22 cellular contexts compared by ENCODE assay signal in genomic region chr9:969310-969692, GRCh38. TPM values are rescaled to one million over a fixed set of nuclear protein-coding genes. Genes with fewer than 3 reads are reported as not detected.
A peak's percentile ranks its signal among the peaks of the same experiment; 100 is the strongest.
DNase-seq lines count a peak whose midpoint lies in the region; ATAC-seq and TF ChIP-seq lines count a peak whose summit lies in the region.
"Had no signal": no experiment of that assay in that cellular context is flagged by ENCODE, and none has a peak within 500 bp of the region (broad histone marks: within the 10 kb centered on the region; RNA-seq: fewer than 3 reads in every experiment).

No MANE protein-coding gene starts in this region.

- H3K4me3 ChIP-seq in GM23338 (peak overlapping the region; percentile 70), HUES64 (ENCODE audit: low read length) (peak overlapping the region; percentile 32; the same call in 1 of the 2 replicates), neural cell (ENCODE audit: low read length) (peak overlapping the region; percentile 12), right cardiac atrium (ENCODE audit: low read length) (no peak overlapping the region)

- H3K4me1 ChIP-seq in GM23338 (ENCODE audit: insufficient read depth) (peaks cover 25% of the 10 kb centered on the region), HUES64 (ENCODE audit: insufficient read depth, low read length) (peaks cover 47% of the 10 kb centered on the region), right cardiac atrium (ENCODE audit: control insufficient read depth, insufficient read depth, low read length) (peaks cover 3% of the 10 kb centered on the region)

- H3F3A ChIP-seq in GM23338 (replicated peaks; ENCODE audit: low read depth) (peaks cover 16% of the 10 kb centered on the region), neural cell (ENCODE audit: insufficient read depth, low read length, poor library complexity, severe bottlenecking) (no peaks in the 10 kb centered on the region)

- H3K27me3 ChIP-seq in GM23338 (ENCODE audit: insufficient read depth) (peaks cover 97% of the 10 kb centered on the region), HUES64 (ENCODE audit: insufficient read depth, low read length) (peaks cover 100% of the 10 kb centered on the region), neural cell (ENCODE audit: insufficient read depth, low read depth, low read length) (peaks cover 98% of the 10 kb centered on the region), right cardiac atrium (ENCODE audit: control insufficient read depth, insufficient read depth) (no peaks in the 10 kb centered on the region)

- H3K9me2 ChIP-seq in GM23338 (ENCODE audit: insufficient read depth) = no peaks in the 10 kb centered on the region
- no peaks in the 10 kb centered on the region for H3K9me2 ChIP-seq in neural cell (ENCODE audit: insufficient read depth, low read length)

- H3K4me2 ChIP-seq in GM23338 (peak overlapping the region; percentile 91), neural cell (ENCODE audit: low read length) (no peak overlapping the region)

- no peaks in the 10 kb centered on the region; the same call in 2 of the 3 replicates for H3K36me3 Mint-ChIP-seq in GM23338 (ENCODE audit: low read depth)
- no peaks in the 10 kb centered on the region for H3K36me3 Mint-ChIP-seq in endothelial cell (ENCODE audit: low read depth, unreplicated experiment)
- H3K36me3 Mint-ChIP-seq: CD8-positive, alpha-beta T cell had no signal

- 7% methylated on average over 24 of the region's 24 CpGs for WGBS in HUES64
- 9% methylated on average over 24 of the region's 24 CpGs for WGBS in right cardiac atrium

- H3K27ac Mint-ChIP-seq in GM23338 = no peak overlapping the region
- H3K27ac Mint-ChIP-seq in endothelial cell (ENCODE audit: unreplicated experiment) = no peak overlapping the region
- H3K27ac Mint-ChIP-seq: CD8-positive, alpha-beta T cell; T-helper 17 cell had no signal

- H3K9me3 ChIP-seq in HUES64 (ENCODE audit: insufficient read depth, low read depth, low read length) = no peaks in the 10 kb centered on the region
- no peaks in the 10 kb centered on the region for H3K9me3 ChIP-seq in neural cell (ENCODE audit: low read length)
- H3K9me3 ChIP-seq in right cardiac atrium (ENCODE audit: control insufficient read depth, low read length) = no peaks in the 10 kb centered on the region

- H3K4me1 Mint-ChIP-seq in GM23338 (peaks cover 44% of the 10 kb centered on the region), endothelial cell (ENCODE audit: unreplicated experiment) (peaks cover 19% of the 10 kb centered on the region)

- H3K9me3 Mint-ChIP-seq in GM23338 = peaks cover 4% of the 10 kb centered on the region; the same call in 1 of the 3 replicates
- H3K9me3 Mint-ChIP-seq in endothelial cell (ENCODE audit: unreplicated experiment) = no peaks in the 10 kb centered on the region
- H3K9me3 Mint-ChIP-seq: CD8-positive, alpha-beta T cell had no signal

- H3K9ac ChIP-seq in HUES64 (ENCODE audit: low read depth, low read length) (no peak overlapping the region), neural cell (ENCODE audit: low read length) (no peak overlapping the region)

- TF ChIP-seq CTCF in GM23338 (conservative IDR thresholded peaks at IDR 0.05; ENCODE audit: low read depth in 2 of 2) = no peak
- no peak for TF ChIP-seq CTCF in endothelial cell (IDR thresholded peaks at IDR 0.05; ENCODE audit: unreplicated experiment)
- no peak for TF ChIP-seq CTCF in neural cell (IDR thresholded peaks at IDR 0.05; ENCODE audit: poor library complexity, severe bottlenecking)

- DNase-seq in GM23338 (ENCODE audit: low spot score) = peak; percentile 26
- DNase-seq in endothelial cell (ENCODE audit: low spot score) = peak; percentile 23
- no peak for DNase-seq in activated CD4-positive, CD25-positive, alpha-beta regulatory T cell (lab: John Stamatoyannopoulos, UW)
- DNase-seq in UCSD-AML1 (lab: John Stamatoyannopoulos, UW; ENCODE audit: unreplicated experiment) = no peak
- DNase-seq in right cardiac atrium = no peak
- DNase-seq: activated CD8-positive, alpha-beta memory T cell treated with anti-CD3 and anti-CD28 coated beads, Interleukin-2, amount 50 U/mL, for 4 hours; activated effector memory CD4-positive, alpha-beta T cell treated with Interleukin-2 at 50 U/mL for 16 hours; CD8-positive, alpha-beta T cell; DMS79; foreskin melanocyte; left colon; NCI-H1105 treated with DMSO at 0.1 percent for 48 hours; NCI-H524; Right ventricle myocardium superior; stimulated activated CD4-positive, alpha-beta T cell treated with anti-CD3 and anti-CD28 coated beads, Interleukin-12 subunit alpha, Interleukin-12 subunit beta, amount 100 ng/mL, for 4 hours; T-helper 17 cell had no signal

- no peak for TF ChIP-seq RAD21 in neural cell (conservative IDR thresholded peaks at IDR 0.05)

- H3K79me2 ChIP-seq in GM23338 (replicated peaks; ENCODE audit: insufficient read depth) (no peaks in the 10 kb centered on the region), neural cell (replicated peaks; ENCODE audit: insufficient read depth, low read length) (no peaks in the 10 kb centered on the region)

- H2AFZ ChIP-seq in GM23338 (0 out of 2 replicates have a peak overlapping the region, but pooled peaks have one; percentile 20), neural cell (ENCODE audit: low read depth, low read length) (no peak overlapping the region)

- H3K27me3 Mint-ChIP-seq in GM23338 (ENCODE audit: insufficient read depth, low read depth, poor library complexity) (peaks cover 83% of the 10 kb centered on the region), endothelial cell (ENCODE audit: unreplicated experiment) (peaks cover 27% of the 10 kb centered on the region)

- H3K36me3 ChIP-seq in GM23338 (ENCODE audit: insufficient read depth) (no peaks in the 10 kb centered on the region), HUES64 (ENCODE audit: insufficient read depth, low read length) (no peaks in the 10 kb centered on the region), neural cell (ENCODE audit: insufficient read depth, low read length) (no peaks in the 10 kb centered on the region)

- H3K27ac ChIP-seq in GM23338 (ENCODE audit: low read depth) = no peak overlapping the region
- no peak overlapping the region for H3K27ac ChIP-seq in HUES64 (ENCODE audit: low read depth, low read length)
- no peak overlapping the region for H3K27ac ChIP-seq in neural cell (ENCODE audit: low read length)
- no peak overlapping the region for H3K27ac ChIP-seq in right cardiac atrium (ENCODE audit: low read length)

- H4K20me1 ChIP-seq in GM23338 (replicated peaks; ENCODE audit: insufficient read depth) (peaks cover 15% of the 10 kb centered on the region), neural cell (ENCODE audit: insufficient read depth) (no peaks in the 10 kb centered on the region)

- ATAC-seq in GM23338 (no peak), right cardiac atrium (no peak)
- ATAC-seq: CD8-positive, alpha-beta T cell; left colon; T-helper 17 cell had no signal

- TF ChIP-seq EP300 in neural cell (conservative IDR thresholded peaks at IDR 0.05; ENCODE audit: poor library complexity, severe bottlenecking) = no peak

- H3K4me3 Mint-ChIP-seq in GM23338 (peak overlapping the region; percentile 72), endothelial cell (ENCODE audit: unreplicated experiment) (no peak overlapping the region)
- H3K4me3 Mint-ChIP-seq: CD8-positive, alpha-beta T cell; T-helper 17 cell had no signal

- intact Hi-C loops in right cardiac atrium (cut with DNase I) = loop anchor here in 1 of 4 donors (10.0 kb wide), 1 partner anchor 56 kb away; no protein-coding TSS in a partner anchor

TF ChIP-seq in GM23338, 12 proteins besides CTCF, POLR2A, EP300 and RAD21 (continues in another document):
- TF ChIP-seq EZH2 (IDR thresholded peaks at IDR 0.05; ENCODE audit: low read depth, unreplicated experiment) (no peak), JUNB (IDR thresholded peaks at IDR 0.05; ENCODE audit: unreplicated experiment) (no peak), ZNF114 (CRISPR knock-in tag; IDR thresholded peaks at IDR 0.05) (no peak), POLR2AphosphoS5 (IDR thresholded peaks at IDR 0.05; ENCODE audit: low read depth) (no peak)

TF ChIP-seq in neural cell, 6 proteins besides CTCF, POLR2A, EP300 and RAD21:
- TF ChIP-seq REST (IDR thresholded peaks at IDR 0.05; ENCODE audit: borderline replicate concordance) (no peak), EZH2 (IDR thresholded peaks at IDR 0.05; ENCODE audit: borderline replicate concordance, insufficient read depth, low read length, poor library complexity, severe bottlenecking) (peak; percentile 40), POLR2AphosphoS5 (IDR thresholded peaks at IDR 0.05) (peak; percentile 2)

RNA-seq across cellular contexts. Expression of gene DMRT3, which starts 7.2 kb away (rescaled TPM):
- not detected in 2 replicates for total RNA-seq in GM23338 (2014; rRNA removed; shearing (Covaris generic))
- polyA plus RNA-seq in GM23338 (2016; fragmentation: Nextera tagmentation; extraction: Ambion mirVana) (not detected in 2 replicates), neural cell (not detected in 2 replicates), right cardiac atrium (not detected)
- polyA plus RNA-seq in HUES64 (2013, experiment 1 of 2) = not detected
- not detected for polyA plus RNA-seq in HUES64 (2013, experiment 2 of 2)
- total RNA-seq in endothelial cell (ENCODE audit: unreplicated experiment) (not detected), right cardiac atrium (not detected)
- not detected in 2 replicates for polyA minus RNA-seq in neural cell
- total RNA-seq: bronchial epithelial cell; CD8-positive, alpha-beta T cell; left colon; LHCN-M2; mononuclear cell; Right ventricle myocardium superior; T-helper 17 cell; temporal lobe had no signal

Comparison
In these comparisons a context has a peak if more than half of its experiments do, and no peak if none do; other contexts are left out.
1. DNase-seq: peak in GM23338 (single experiment) and endothelial cell (single experiment); none in activated CD4-positive, CD25-positive, alpha-beta regulatory T cell (0 of 4), UCSD-AML1 (single experiment) and right cardiac atrium (0 of 3).